ENCODE assay signal across 8 cellular contexts in the genomic region with DNA sequence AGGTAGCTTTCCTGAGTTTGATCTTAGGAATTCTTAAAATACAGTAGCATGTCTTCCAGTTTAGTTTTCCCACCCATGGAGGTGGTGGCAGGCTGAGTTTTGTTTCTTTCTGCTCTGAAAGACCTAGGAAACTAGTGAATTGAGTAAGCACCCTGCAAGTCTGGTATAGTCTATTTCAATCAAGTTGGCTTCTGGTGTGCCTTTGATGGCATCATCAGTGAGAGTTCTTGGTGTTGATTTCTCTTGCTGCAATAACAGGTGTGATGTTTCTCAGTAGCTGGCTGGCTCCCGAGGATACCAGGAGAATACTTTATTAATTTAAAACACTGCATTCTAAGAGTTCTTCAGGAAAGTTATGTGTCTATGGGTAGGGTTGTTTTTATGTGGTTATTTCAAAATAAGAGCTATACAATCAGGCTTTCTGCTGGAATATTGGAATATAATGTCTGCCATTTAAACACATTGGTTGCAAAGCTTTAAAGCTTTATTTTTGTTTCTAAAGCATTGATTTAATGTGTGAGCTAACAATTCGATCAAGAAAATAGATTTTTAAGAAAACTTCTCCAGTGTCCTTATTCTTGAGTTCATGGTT. TPM values are rescaled to one million over a fixed set of nuclear protein-coding genes. Genes with fewer than 3 reads are reported as not detected.
DNase-seq lines count a peak whose midpoint lies in the region; ATAC-seq and TF ChIP-seq lines count a peak whose summit lies in the region.

No MANE protein-coding gene starts in this region.

- peaks cover 39% of the 10 kb centered on the region for H3K4me1 Mint-ChIP-seq in activated CD4-positive, alpha-beta T cell treated with anti-CD3 and anti-CD28 coated beads, Interleukin-2, amount 10 ng/mL, durations not matched to agents 7 days and 5 days
- peaks cover 23% of the 10 kb centered on the region for H3K4me1 Mint-ChIP-seq in type B pancreatic cell (ENCODE audit: unreplicated experiment)
- H3K4me1 Mint-ChIP-seq in glutamatergic neuron (ENCODE audit: low read depth, unreplicated experiment) = peaks cover 4% of the 10 kb centered on the region

- no peak for TF ChIP-seq CTCF in brain microvascular endothelial cell (IDR thresholded peaks at IDR 0.05; ENCODE audit: low read depth, low read length, missing control alignments)
- no peak for TF ChIP-seq CTCF in spleen (IDR thresholded peaks at IDR 0.05 in 8 of 11, conservative IDR thresholded peaks at IDR 0.05 in 3 of 11)
- no peak for TF ChIP-seq CTCF in type B pancreatic cell (conservative IDR thresholded peaks at IDR 0.05)
- TF ChIP-seq CTCF in glutamatergic neuron (IDR thresholded peaks at IDR 0.05; ENCODE audit: partially characterized antibody, unreplicated experiment) = no peak

- in situ Hi-C loops in brain microvascular endothelial cell (cut with HindIII; ENCODE audit: low pct_ligation_motif_present, low sequenced_read_pairs) = no loop called here

- peak; percentile 59 for ATAC-seq in HG03520 (IDR thresholded peaks at IDR 0.05; ENCODE audit: unreplicated experiment)
- ATAC-seq in GM19023 (IDR thresholded peaks at IDR 0.05; ENCODE audit: unreplicated experiment) = no peak

- no peaks in the 10 kb centered on the region for H3K27me3 Mint-ChIP-seq in activated CD4-positive, alpha-beta T cell treated with anti-CD3 and anti-CD28 coated beads, Interleukin-2, amount 10 ng/mL, durations not matched to agents 7 days and 5 days
- H3K27me3 Mint-ChIP-seq in type B pancreatic cell (no peaks in the 10 kb centered on the region), glutamatergic neuron (ENCODE audit: unreplicated experiment) (no peaks in the 10 kb centered on the region)

- H3K9me3 Mint-ChIP-seq in activated CD4-positive, alpha-beta T cell treated with anti-CD3 and anti-CD28 coated beads, Interleukin-2, amount 10 ng/mL, durations not matched to agents 7 days and 5 days = no peaks in the 10 kb centered on the region
- no peaks in the 10 kb centered on the region for H3K9me3 Mint-ChIP-seq in type B pancreatic cell
- H3K9me3 Mint-ChIP-seq in glutamatergic neuron (ENCODE audit: unreplicated experiment) = no peaks in the 10 kb centered on the region

- peak overlapping the region; percentile 28 for H3K4me3 Mint-ChIP-seq in activated CD4-positive, alpha-beta T cell treated with anti-CD3 and anti-CD28 coated beads, Interleukin-2, amount 10 ng/mL, durations not matched to agents 7 days and 5 days
- H3K4me3 Mint-ChIP-seq in type B pancreatic cell (no peak overlapping the region), glutamatergic neuron (ENCODE audit: unreplicated experiment) (no peak overlapping the region)

- H3K27ac ChIP-seq in brain microvascular endothelial cell (peak overlapping the region; percentile 80), spleen (peak overlapping the region in 7 of 8 donors; percentile 61 to 78 (median 68))

- POLR2A ChIA-PET in activated CD4-positive, alpha-beta T cell treated with anti-CD3 and anti-CD28 coated beads, Interleukin-2, amount 10 ng/mL, durations not matched to agents 7 days and 5 days (lab: Charles Lee) = no interaction called here

- H3K4me3 ChIP-seq in brain microvascular endothelial cell (ENCODE audit: low read depth, low read length) (no peak overlapping the region), spleen (peak overlapping the region in 1 of 8 donors; percentile 17)

- no peak for TF ChIP-seq POLR2A in spleen (IDR thresholded peaks at IDR 0.05)

- H3K27me3 ChIP-seq in brain microvascular endothelial cell (replicated peaks) = no peaks in the 10 kb centered on the region
- no peaks in the 10 kb centered on the region for H3K27me3 ChIP-seq in spleen (replicated peaks in 1 of 7)

- WGBS in spleen, 5 donors = 46 to 57% (median 55%) methylated on average over 2 of the region's 2 CpGs

- peaks cover 6% of the 10 kb centered on the region for H3K36me3 Mint-ChIP-seq in activated CD4-positive, alpha-beta T cell treated with anti-CD3 and anti-CD28 coated beads, Interleukin-2, amount 10 ng/mL, durations not matched to agents 7 days and 5 days (ENCODE audit: low read depth)
- H3K36me3 Mint-ChIP-seq in type B pancreatic cell (no peaks in the 10 kb centered on the region), glutamatergic neuron (ENCODE audit: unreplicated experiment) (no peaks in the 10 kb centered on the region)

- peaks cover 27 to 84% (median 57%) of the 10 kb centered on the region in 6 donors for H3K4me1 ChIP-seq in spleen

- H3K27ac Mint-ChIP-seq in activated CD4-positive, alpha-beta T cell treated with anti-CD3 and anti-CD28 coated beads, Interleukin-2, amount 10 ng/mL, durations not matched to agents 7 days and 5 days = peak overlapping the region; percentile 83
- H3K27ac Mint-ChIP-seq in type B pancreatic cell (no peak overlapping the region), glutamatergic neuron (ENCODE audit: unreplicated experiment) (no peak overlapping the region)

- intact Hi-C loops in spleen (cut with DNase I; ENCODE audit: low total_unique reads) = no loop called here

- DNase-seq in activated CD4-positive, alpha-beta T cell treated with anti-CD3 and anti-CD28 coated beads, Interleukin-2, amount 10 ng/mL, durations not matched to agents 7 days and 5 days = peak; percentile 45
- DNase-seq in activated CD4-positive, alpha-beta T cell treated with anti-CD3 and anti-CD28 coated beads, Interleukin-2, amount 50 U/mL, for 4 hours = no peak
- no peak for DNase-seq in brain microvascular endothelial cell
- DNase-seq in spleen = no peak
- DNase-seq in type B pancreatic cell (ENCODE audit: extremely low spot score, unreplicated experiment) = no peak
- DNase-seq in glutamatergic neuron = no peak

- no peaks in the 10 kb centered on the region for H3K9me3 ChIP-seq in spleen

- CTCF ChIA-PET in activated CD4-positive, alpha-beta T cell treated with anti-CD3 and anti-CD28 coated beads, Interleukin-2, amount 10 ng/mL, durations not matched to agents 7 days and 5 days (lab: Charles Lee) = interaction anchor here (0.6 to 1.3 kb wide), 2 partner anchors 9 to 133 kb away, joined by 3 to 4 read pairs; no protein-coding TSS in a partner anchor

- H3K36me3 ChIP-seq in brain microvascular endothelial cell (replicated peaks) = no peaks in the 10 kb centered on the region
- no peaks in the 10 kb centered on the region for H3K36me3 ChIP-seq in spleen

RNA-seq across cellular contexts. Expression of a gene that starts 19.0 kb away (rescaled TPM):
- 10 to 100 TPM; 31.0 to 39.1 TPM for total RNA-seq in activated CD4-positive, alpha-beta T cell treated with anti-CD3 and anti-CD28 coated beads, Interleukin-2, amount 10 ng/mL, durations not matched to agents 7 days and 5 days
- total RNA-seq in spleen = 10 to 100 TPM; 22.3 to 32.5 (median 25.7) TPM
- 10 to 100 TPM; 11.2 to 20.7 (median 13.8) TPM for polyA plus RNA-seq in spleen
- total RNA-seq in type B pancreatic cell (ENCODE audit: low replicate concordance) = 58.9 and 62.6 TPM in 2 replicates
- total RNA-seq in glutamatergic neuron (ENCODE audit: unreplicated experiment) = 60.5 TPM
